ENCODE assay signal across 25 cellular contexts in genomic region chr16:3734084-3734757, GRCh38. TPM values are rescaled to one million over a fixed set of nuclear protein-coding genes. Genes with fewer than 3 reads are reported as not detected.
A peak's percentile ranks its signal among the peaks of the same experiment; 100 is the strongest.
DNase-seq lines count a peak whose midpoint lies in the region; ATAC-seq, FAIRE-seq and TF ChIP-seq lines count a peak whose summit lies in the region.
"Had no signal": no experiment of that assay in that cellular context is flagged by ENCODE, and none has a peak within 500 bp of the region (broad histone marks: within the 10 kb centered on the region; RNA-seq: fewer than 3 reads in every experiment).

No MANE protein-coding gene starts in this region.

- H3K36me3 ChIP-seq in HepG2 (replicated peaks in 1 of 2; ENCODE audit: control insufficient read depth in 1 of 2, insufficient read depth in 2 of 2, low read length in 2 of 2) (peaks cover 40 to 78% of the 10 kb centered on the region in 2 experiments), testis (ENCODE audit: low read depth, missing control alignments) (no peaks in the 10 kb centered on the region)

- 95% methylated on average over 16 of the region's 27 CpGs for WGBS in HepG2 (ENCODE audit: low lambda C conversion rate)
- 93 to 97% methylated on average over 20 to 27 of the region's 27 CpGs for WGBS in testis, 2 donors

- no peaks in the 10 kb centered on the region for H3K79me2 ChIP-seq in HepG2 (ENCODE audit: insufficient read depth, low read length)

- POLR2A ChIA-PET in HepG2 (lab: Yijun Ruan, JAX), result interaction anchor here (1.4 kb wide), 1 partner anchor 17 kb away, joined by 3 read pairs; the partner anchor contains the start of gene TRAP1

- no peak overlapping the region for H3K4me2 ChIP-seq in HepG2 (ENCODE audit: low read depth, low read length)
- H3K4me2 ChIP-seq: A549, PC-9, SK-N-SH had no signal

- TF ChIP-seq POLR2A in HepG2 (IDR thresholded peaks at IDR 0.05; ENCODE audit: insufficient read depth in 1 of 2, low read depth in 2 of 2, low read length in 2 of 2) (no peak), testis (IDR thresholded peaks at IDR 0.05) (no peak)

- H3K27ac ChIP-seq in HepG2 (ENCODE audit: extremely low read length, insufficient read depth, low read length) (no peak overlapping the region), testis (no peak overlapping the region)
- H3K27ac ChIP-seq: A549, PC-9 had no signal

- H2AFZ ChIP-seq in HepG2 (ENCODE audit: low read length), result no peak overlapping the region
- H2AFZ ChIP-seq: PC-9 had no signal

- CTCF ChIA-PET in HepG2 (lab: Yijun Ruan, JAX; ENCODE audit: low intra/inter-chr PET ratio, low total read pairs), result no interaction called here

- H3K4me3 ChIP-seq in HepG2 (replicated peaks in 1 of 3; ENCODE audit: insufficient read depth in 1 of 3, low read depth in 2 of 3, low read length in 3 of 3) (no peak overlapping the region), testis (no peak overlapping the region)
- H3K4me3 ChIP-seq: A549, K562, MG63, PC-9 had no signal

- no peaks in the 10 kb centered on the region for H3K27me3 ChIP-seq in HepG2 (ENCODE audit: control insufficient read depth in 1 of 2, insufficient read depth in 2 of 2, low read length in 2 of 2)
- no peaks in the 10 kb centered on the region for H3K27me3 ChIP-seq in testis
- H3K27me3 ChIP-seq: MG63 had no signal

- H3K9ac ChIP-seq in HepG2 (ENCODE audit: insufficient read depth, low read depth, low read length), result no peak overlapping the region
- H3K9ac ChIP-seq: SK-N-SH had no signal

- H3K9me3 ChIP-seq in HepG2 (ENCODE audit: low read length), result no peaks in the 10 kb centered on the region
- no peaks in the 10 kb centered on the region for H3K9me3 ChIP-seq in testis
- H3K9me3 ChIP-seq: A549, MG63, SK-N-SH had no signal

- ATAC-seq in Right ventricle myocardium superior (ENCODE audit: poor library complexity), result no peak
- no peak for ATAC-seq in left ventricle myocardium superior
- no peak for ATAC-seq in HepG2
- no peak for ATAC-seq in GM18520 (IDR thresholded peaks at IDR 0.05; ENCODE audit: unreplicated experiment)
- ATAC-seq: A549, K562 had no signal

- 0 out of 2 replicates have a peak, but pooled peaks cover 7% of the 10 kb centered on the region for H3K4me1 ChIP-seq in HepG2 (ENCODE audit: insufficient read depth, low read length)
- H3K4me1 ChIP-seq in testis, result no peaks in the 10 kb centered on the region
- H3K4me1 ChIP-seq: A549 had no signal

- DNase-seq in Right ventricle myocardium superior (peak; percentile 33), left ventricle myocardium superior (no peak), HepG2 (ENCODE audit: low spot score) (no peak), progenitor cell of endocrine pancreas (ENCODE audit: low spot score, unreplicated experiment) (no peak), NCI-H2081 (lab: John Stamatoyannopoulos, UW) (no peak), testis (no peak)
- DNase-seq: DMS53, GDM1, MG63, NCI-H1417 treated with DMSO at 0.1 percent for 48 hours, NCI-H2029, NCI-H226, NCI-H510A treated with DMSO at 0.1 percent for 48 hours, NCI-H748 treated with DMSO at 0.1 percent for 48 hours, PC-9, RPMI8226, SIG-M5, SK-N-SH had no signal

- in situ Hi-C loops in HepG2 (cut with HindIII; ENCODE audit: extremely low pct_ligation_motif_present, low pct_unique_long_range_greater_than_20kb), result no loop called here

- no peak for TF ChIP-seq RAD21 in HepG2 (CRISPR knock-in tag; IDR thresholded peaks at IDR 0.05)

- peaks cover 54% of the 10 kb centered on the region for H3K36me3 Mint-ChIP-seq in progenitor cell of endocrine pancreas (ENCODE audit: insufficient read depth)

- TF ChIP-seq CTCF in HepG2 (CRISPR knock-in tag; IDR thresholded peaks at IDR 0.05) (no peak), progenitor cell of endocrine pancreas (IDR thresholded peaks at IDR 0.05; ENCODE audit: unreplicated experiment) (no peak), testis (IDR thresholded peaks at IDR 0.05) (no peak)

- no peak overlapping the region for H3K4me3 Mint-ChIP-seq in progenitor cell of endocrine pancreas (ENCODE audit: low read depth)
- H3K4me3 Mint-ChIP-seq: B cell, CD14-positive monocyte had no signal

- intact Hi-C loops in Right ventricle myocardium superior (cut with DNase I) (no loop called here), left ventricle myocardium superior (cut with micrococcal nuclease) (no loop called here), HepG2 (cut with micrococcal nuclease; ENCODE audit: unreplicated experiment) (no loop called here), testis (cut with DNase I; ENCODE audit: low total_unique reads) (no loop called here)

- no peaks in the 10 kb centered on the region for H3K27me3 Mint-ChIP-seq in progenitor cell of endocrine pancreas
- H3K27me3 Mint-ChIP-seq: B cell had no signal

- peaks cover 18% of the 10 kb centered on the region for H3K4me1 Mint-ChIP-seq in progenitor cell of endocrine pancreas (ENCODE audit: low read depth)
- H3K4me1 Mint-ChIP-seq: B cell, CD14-positive monocyte had no signal

- no peak for FAIRE-seq in HepG2 (lab: Jason Lieb, UNC)
- FAIRE-seq: A549, D721Med, H54, K562 had no signal

- TF ChIP-seq EP300 in HepG2 (IDR thresholded peaks at IDR 0.05; ENCODE audit: low read depth in 2 of 2, low read length in 2 of 2) (no peak), HepG2 (CRISPR knock-in tag; IDR thresholded peaks at IDR 0.05; ENCODE audit: borderline replicate concordance) (no peak)

- no peaks in the 10 kb centered on the region for H3K9me3 Mint-ChIP-seq in progenitor cell of endocrine pancreas (ENCODE audit: low read depth)

- no TSS peak for BruUV-seq in HepG2 (replicated peaks; lab: Mats Ljungman, UMichigan)

- H4K20me1 ChIP-seq in HepG2 (ENCODE audit: insufficient read depth, low read length), result no peaks in the 10 kb centered on the region

- H3K27ac Mint-ChIP-seq in progenitor cell of endocrine pancreas, result peak overlapping the region; percentile 74

TF ChIP-seq in HepG2, 621 proteins besides CTCF, POLR2A, EP300 and RAD21:
- TF ChIP-seq, protein P1, sequence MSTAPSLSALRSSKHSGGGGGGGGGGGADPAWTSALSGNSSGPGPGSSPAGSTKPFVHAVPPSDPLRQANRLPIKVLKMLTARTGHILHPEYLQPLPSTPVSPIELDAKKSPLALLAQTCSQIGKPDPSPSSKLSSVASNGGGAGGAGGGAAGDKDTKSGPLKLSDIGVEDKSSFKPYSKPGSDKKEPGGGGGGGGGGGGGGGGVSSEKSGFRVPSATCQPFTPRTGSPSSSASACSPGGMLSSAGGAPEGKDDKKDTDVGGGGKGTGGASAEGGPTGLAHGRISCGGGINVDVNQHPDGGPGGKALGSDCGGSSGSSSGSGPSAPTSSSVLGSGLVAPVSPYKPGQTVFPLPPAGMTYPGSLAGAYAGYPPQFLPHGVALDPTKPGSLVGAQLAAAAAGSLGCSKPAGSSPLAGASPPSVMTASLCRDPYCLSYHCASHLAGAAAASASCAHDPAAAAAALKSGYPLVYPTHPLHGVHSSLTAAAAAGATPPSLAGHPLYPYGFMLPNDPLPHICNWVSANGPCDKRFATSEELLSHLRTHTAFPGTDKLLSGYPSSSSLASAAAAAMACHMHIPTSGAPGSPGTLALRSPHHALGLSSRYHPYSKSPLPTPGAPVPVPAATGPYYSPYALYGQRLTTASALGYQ (CRISPR knock-in tag; IDR thresholded peaks at IDR 0.05), result no peak
- TF ChIP-seq ZNF333 (CRISPR knock-in tag; IDR thresholded peaks at IDR 0.05; ENCODE audit: borderline replicate concordance) (no peak), ZBTB33 (CRISPR knock-in tag; IDR thresholded peaks at IDR 0.05) (peak; percentile 35; the same call in 1 of the 2 replicates)

RNA-seq across cellular contexts. Expression of gene TRAP1, which starts 16.9 kb away (rescaled TPM):
- 146 TPM for total RNA-seq in Right ventricle myocardium superior
- 152 TPM for total RNA-seq in left ventricle myocardium superior
- 112 and 127 TPM in 2 replicates for total RNA-seq in HepG2 (2016; rRNA removed; fragmentation: Illumina TruSeq; extraction: Trizol)
- total RNA-seq in HepG2 (2016; cell fraction: cytosol; rRNA removed; fragmentation: Illumina TruSeq; extraction: Trizol; ENCODE audit: low read depth), result 28.9 and 31.8 TPM in 2 replicates
- 104 and 130 TPM in 2 replicates for total RNA-seq in HepG2 (2016; cell fraction: insoluble cytoplasmic fraction; rRNA removed; fragmentation: Illumina TruSeq; extraction: Trizol)
- 40.6 and 42.7 TPM in 2 replicates for total RNA-seq in HepG2 (2016; cell fraction: membrane; rRNA removed; fragmentation: Illumina TruSeq; extraction: Trizol)
- total RNA-seq in HepG2 (2016; cell fraction: nucleus; rRNA removed; fragmentation: Illumina TruSeq; extraction: Trizol), result 81.3 and 97.5 TPM in 2 replicates
- 240 and 283 TPM in 2 replicates for polyA plus RNA-seq in HepG2 (2011; rRNA removed)
- 125 and 163 TPM in 2 replicates for polyA plus RNA-seq in HepG2 (2011; cell fraction: cytosol; rRNA removed)
- polyA plus RNA-seq in HepG2 (2011; cell fraction: nucleus; rRNA removed), result 405 and 449 TPM in 2 replicates
- polyA plus RNA-seq in HepG2 (2012), result 173 and 189 TPM in 2 replicates
- polyA plus RNA-seq in HepG2 (2016; cell fraction: cytosol; fragmentation: Illumina TruSeq; extraction: Trizol; ENCODE audit: low read depth), result 15.5 and 18.4 TPM in 2 replicates
- 106 and 121 TPM in 2 replicates for polyA plus RNA-seq in HepG2 (2016; cell fraction: insoluble cytoplasmic fraction; fragmentation: Illumina TruSeq; extraction: Trizol; ENCODE audit: low read depth)
- polyA plus RNA-seq in HepG2 (2016; cell fraction: membrane; fragmentation: Illumina TruSeq; extraction: Trizol; ENCODE audit: low read depth), result 25.7 and 26.7 TPM in 2 replicates
- polyA plus RNA-seq in HepG2 (2016; cell fraction: nucleus; fragmentation: Illumina TruSeq; extraction: Trizol; ENCODE audit: insufficient read depth, low read depth), result 169 and 193 TPM in 2 replicates
- polyA minus RNA-seq in HepG2 (2011; rRNA and poly(A)+ RNA removed; ENCODE audit: low replicate concordance), result 623 and 697 TPM in 2 replicates
- polyA minus RNA-seq in HepG2 (2011; cell fraction: cytosol; rRNA and poly(A)+ RNA removed), result 98.0 and 120 TPM in 2 replicates
- polyA minus RNA-seq in HepG2 (2011; cell fraction: nucleus; rRNA and poly(A)+ RNA removed), result 105 and 109 TPM in 2 replicates
- total RNA-seq in progenitor cell of endocrine pancreas, result 212 and 216 TPM in 2 replicates
- 100 to 1,000 TPM; 131 to 140 TPM for total RNA-seq in testis
- polyA plus RNA-seq in testis (ENCODE audit: insufficient read depth, low read depth, low replicate concordance), result 80.0 TPM
